8 cellular contexts compared by ENCODE assay signal in genomic region chr5:80125962-80126480, GRCh38.
DNase-seq lines count a peak whose midpoint lies in the region; ATAC-seq and TF ChIP-seq lines count a peak whose summit lies in the region.

No MANE protein-coding gene starts in this region.

- intact Hi-C loops in activated CD8-positive, alpha-beta T cell treated with anti-CD3 and anti-CD28 coated beads for 36 hours (cut with micrococcal nuclease), result loop anchor here (5.0 kb wide), 2 partner anchors 66 to 121 kb away; no protein-coding TSS in a partner anchor

- CTCF ChIA-PET in activated CD8-positive, alpha-beta T cell treated with anti-CD3 and anti-CD28 coated beads for 36 hours (lab: Charles Lee), result interaction anchor here (1.0 to 1.8 kb wide), 12 partner anchors 9 to 78 kb away, joined by 3 to 8 read pairs (median 4); no protein-coding TSS in a partner anchor

- H3K27me3 Mint-ChIP-seq in CD4-positive, CD25-positive, alpha-beta regulatory T cell, result no peaks in the 10 kb centered on the region
- no peaks in the 10 kb centered on the region for H3K27me3 Mint-ChIP-seq in activated CD8-positive, alpha-beta T cell treated with anti-CD3 and anti-CD28 coated beads for 36 hours

- peaks cover 6% of the 10 kb centered on the region for H3K4me1 ChIP-seq in CD4-positive, CD25-positive, alpha-beta regulatory T cell (ENCODE audit: control insufficient read depth, insufficient read depth, low read length, poor library complexity, severe bottlenecking)

- H3K36me3 Mint-ChIP-seq in CD4-positive, CD25-positive, alpha-beta regulatory T cell, result peaks cover 34% of the 10 kb centered on the region
- peaks cover 19% of the 10 kb centered on the region for H3K36me3 Mint-ChIP-seq in activated CD8-positive, alpha-beta T cell treated with anti-CD3 and anti-CD28 coated beads for 36 hours (ENCODE audit: low read depth)

- peak overlapping the region in 1 of 4 donors; percentile 47 for H3K4me3 Mint-ChIP-seq in CD4-positive, CD25-positive, alpha-beta regulatory T cell
- peak overlapping the region; percentile 11 for H3K4me3 Mint-ChIP-seq in activated CD8-positive, alpha-beta T cell treated with anti-CD3 and anti-CD28 coated beads for 36 hours

- ATAC-seq in CD4-positive, CD25-positive, alpha-beta regulatory T cell (ENCODE audit: low read depth in 2 of 2), result peak; percentile 80 to 85
- peak; percentile 59 for ATAC-seq in GM19351 (IDR thresholded peaks at IDR 0.05; ENCODE audit: unreplicated experiment)
- ATAC-seq in HG03280 (IDR thresholded peaks at IDR 0.05; ENCODE audit: unreplicated experiment), result peak; percentile 43
- ATAC-seq in activated CD8-positive, alpha-beta T cell treated with anti-CD3 and anti-CD28 coated beads for 36 hours, result peak; percentile 90

- POLR2A ChIA-PET in activated CD8-positive, alpha-beta T cell treated with anti-CD3 and anti-CD28 coated beads for 36 hours (lab: Charles Lee), result interaction anchor here (0.8 to 3.3 kb wide), 17 partner anchors 11 to 129 kb away, joined by 3 to 14 read pairs (median 3); partner anchors contain the start of gene SERINC5

- peak overlapping the region in 2 of 3 donors; percentile 22 to 92 for H3K27ac Mint-ChIP-seq in CD4-positive, CD25-positive, alpha-beta regulatory T cell
- peak overlapping the region; percentile 78 for H3K27ac Mint-ChIP-seq in activated CD8-positive, alpha-beta T cell treated with anti-CD3 and anti-CD28 coated beads for 36 hours

- H3K4me1 Mint-ChIP-seq in CD4-positive, CD25-positive, alpha-beta regulatory T cell, result peaks cover 17 to 51% (median 29%) of the 10 kb centered on the region in 4 donors
- peaks cover 55% of the 10 kb centered on the region for H3K4me1 Mint-ChIP-seq in activated CD8-positive, alpha-beta T cell treated with anti-CD3 and anti-CD28 coated beads for 36 hours (ENCODE audit: low read depth)

- no peak overlapping the region for H3K4me3 ChIP-seq in CD4-positive, CD25-positive, alpha-beta regulatory T cell (ENCODE audit: low read depth, low read length)

- H3K36me3 ChIP-seq in CD4-positive, CD25-positive, alpha-beta regulatory T cell (ENCODE audit: control insufficient read depth, insufficient read depth, low read length), result no peaks in the 10 kb centered on the region

- no peak overlapping the region for H3K27ac ChIP-seq in CD4-positive, CD25-positive, alpha-beta regulatory T cell (ENCODE audit: insufficient read depth, low read length, poor library complexity, severe bottlenecking)

- no peaks in the 10 kb centered on the region for H3K27me3 ChIP-seq in CD4-positive, CD25-positive, alpha-beta regulatory T cell (ENCODE audit: control insufficient read depth, insufficient read depth, low read length)

- peak in 1 of 3 donors; percentile 59 for DNase-seq in CD4-positive, CD25-positive, alpha-beta regulatory T cell
- DNase-seq in activated CD8-positive, alpha-beta T cell treated with anti-CD3 and anti-CD28 coated beads for 36 hours, result peak; percentile 37
- DNase-seq in medulla oblongata (ENCODE audit: extremely low spot score), result peak; percentile 92
- DNase-seq in NCI-H82 treated with DMSO at 0.1 percent for 48 hours (lab: John Stamatoyannopoulos, UW; ENCODE audit: unreplicated experiment), result no peak
- DNase-seq in NCI-H187 treated with DMSO at 0.1 percent for 48 hours (lab: John Stamatoyannopoulos, UW), result no peak
- no peak for DNase-seq in OCI-M2 (lab: John Stamatoyannopoulos, UW; ENCODE audit: unreplicated experiment)

- no peaks in the 10 kb centered on the region for H3K9me3 ChIP-seq in CD4-positive, CD25-positive, alpha-beta regulatory T cell (ENCODE audit: control insufficient read depth in 2 of 2, low read length in 2 of 2)

- peaks cover 0 to 4% (median 0%) of the 10 kb centered on the region in 7 donors for H3K9me3 Mint-ChIP-seq in CD4-positive, CD25-positive, alpha-beta regulatory T cell
- H3K9me3 Mint-ChIP-seq in activated CD8-positive, alpha-beta T cell treated with anti-CD3 and anti-CD28 coated beads for 36 hours, result peaks cover 13% of the 10 kb centered on the region

- peak; percentile 36 for TF ChIP-seq CTCF in activated CD8-positive, alpha-beta T cell treated with anti-CD3 and anti-CD28 coated beads for 36 hours (IDR thresholded peaks at IDR 0.05)

Comparison
In these comparisons a context has a peak if more than half of its experiments do, and no peak if none do; other contexts are left out.
1. DNase-seq: peak in activated CD8-positive, alpha-beta T cell treated with anti-CD3 and anti-CD28 coated beads for 36 hours (single experiment) and medulla oblongata (single experiment); none in NCI-H82 treated with DMSO at 0.1 percent for 48 hours (single experiment), NCI-H187 treated with DMSO at 0.1 percent for 48 hours (single experiment) and OCI-M2 (single experiment).
2. Peak in every context shown above with its lines, with median percentiles within 50 percentile points of each other: ATAC-seq.